1 cellular context compared by ENCODE assay signal in genomic region chr19:4362871-4363545, GRCh38.
TF ChIP-seq lines count a peak whose summit lies in the region.

No MANE protein-coding gene starts in this region.

TF ChIP-seq in WTC11, 78 proteins besides CTCF, POLR2A, EP300 and RAD21:
- TF ChIP-seq ZNF138 (CRISPR knock-in tag; conservative IDR thresholded peaks at IDR 0.05) (0 out of 2 replicates have a peak, but pooled peaks have one; percentile 63), ZNF396 (CRISPR knock-in tag; IDR thresholded peaks at IDR 0.05; ENCODE audit: borderline replicate concordance) (no peak), ZNF219 (CRISPR knock-in tag; IDR thresholded peaks at IDR 0.05; ENCODE audit: borderline replicate concordance) (no peak), ZNF425 (CRISPR knock-in tag; conservative IDR thresholded peaks at IDR 0.05) (no peak)
TF ChIP-seq in WTC11: peak in this region for 1.
